ENCODE assay signal across 16 cellular contexts in the genomic region with DNA sequence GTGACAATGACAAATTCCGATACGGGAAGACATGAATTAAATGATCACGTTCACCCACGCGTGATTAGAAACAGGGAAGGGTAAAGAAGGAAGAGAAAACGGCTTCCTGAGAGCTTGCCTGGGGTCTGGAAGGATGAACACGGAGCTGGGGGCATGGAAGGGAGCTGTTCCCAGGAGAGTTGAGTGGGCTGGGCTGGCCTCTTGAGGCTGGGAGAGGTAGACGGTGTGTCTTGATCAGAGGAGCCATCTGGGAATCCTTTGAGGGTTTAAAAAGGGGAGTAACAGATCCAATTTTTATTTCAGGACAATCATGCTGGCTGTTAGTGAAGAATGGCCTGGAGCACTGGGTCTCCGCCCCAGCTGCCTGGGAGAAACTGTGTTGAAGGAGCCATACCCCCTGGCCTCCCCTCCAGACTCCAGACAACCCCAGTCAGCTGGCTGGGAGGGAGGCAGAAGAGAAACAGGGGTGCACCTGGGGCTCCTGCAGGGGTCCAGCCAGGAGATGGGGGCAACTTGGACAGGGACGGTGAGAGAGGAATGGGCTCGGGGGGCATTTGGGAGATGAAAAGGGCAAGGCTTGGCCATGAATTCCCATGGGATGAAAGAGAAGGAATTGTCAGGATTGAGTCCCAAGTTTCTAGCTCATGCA.
A peak's percentile ranks its signal among the peaks of the same experiment; 100 is the strongest.
DNase-seq lines count a peak whose midpoint lies in the region; ATAC-seq lines count a peak whose summit lies in the region.
"Had no signal": no experiment of that assay in that cellular context is flagged by ENCODE, and none has a peak within 500 bp of the region (broad histone marks: within the 10 kb centered on the region; RNA-seq: fewer than 3 reads in every experiment).

No MANE protein-coding gene starts in this region.

- H3K4me1 Mint-ChIP-seq in stimulated activated naive CD8-positive, alpha-beta T cell treated with anti-CD3 and anti-CD28 coated beads, Interleukin-15, amount 100 ng/mL, for 72 hours = peaks cover 15% of the 10 kb centered on the region

- H3K36me3 ChIP-seq in SK-N-MC (ENCODE audit: insufficient read depth, low read length) (no peaks in the 10 kb centered on the region), muscle layer of duodenum (ENCODE audit: control insufficient read depth in 1 of 2, insufficient read depth in 2 of 2, low read length in 2 of 2) (no peaks in the 10 kb centered on the region)

- no peaks in the 10 kb centered on the region for H3K27me3 ChIP-seq in muscle layer of duodenum (ENCODE audit: low read depth, low read length)

- peak overlapping the region; percentile 21 to 64 for H3K27ac Mint-ChIP-seq in stimulated activated naive CD8-positive, alpha-beta T cell treated with anti-CD3 and anti-CD28 coated beads, Interleukin-15, amount 100 ng/mL, for 72 hours
- H3K27ac Mint-ChIP-seq: activated CD8-positive, alpha-beta T cell treated with anti-CD3 and anti-CD28 coated beads, Interleukin-2, amount 10 ng/mL, durations not matched to agents 7 days and 5 days; activated T-helper 2 cell treated with anti-CD3 and anti-CD28 coated beads, Interferon-gamma antibody, Interleukin-2, Interleukin-4, amounts not matched to agents 10 μg/mL and 5 μg/mL and 100 μg/mL, durations not matched to agents 14 hours and 24 hours and 36 hours; stimulated activated effector memory CD8-positive, alpha-beta T cell treated with anti-CD3 and anti-CD28 coated beads, Interleukin-12 subunit alpha, Interleukin-12 subunit beta, amount 100 ng/mL, for 72 hours had no signal

- no peaks in the 10 kb centered on the region for H3K9me3 Mint-ChIP-seq in stimulated activated naive CD8-positive, alpha-beta T cell treated with anti-CD3 and anti-CD28 coated beads, Interleukin-15, amount 100 ng/mL, for 72 hours
- H3K9me3 Mint-ChIP-seq: activated T-helper 2 cell treated with anti-CD3 and anti-CD28 coated beads, Interferon-gamma antibody, Interleukin-2, Interleukin-4, amounts not matched to agents 10 μg/mL and 5 μg/mL and 100 μg/mL, durations not matched to agents 14 hours and 24 hours and 36 hours; IgD-negative memory B cell; stimulated activated effector memory CD8-positive, alpha-beta T cell treated with anti-CD3 and anti-CD28 coated beads, Interleukin-12 subunit alpha, Interleukin-12 subunit beta, amount 100 ng/mL, for 72 hours had no signal

- H3K4me3 ChIP-seq in SK-N-MC (no peak overlapping the region), muscle layer of duodenum (ENCODE audit: low read depth in 1 of 2, low read length in 2 of 2) (no peak overlapping the region)
- H3K4me3 ChIP-seq: smooth muscle cell had no signal

- no peak for ATAC-seq in stimulated activated naive CD8-positive, alpha-beta T cell treated with anti-CD3 and anti-CD28 coated beads, Interleukin-15, amount 100 ng/mL, for 72 hours
- ATAC-seq in stimulated activated naive CD8-positive, alpha-beta T cell treated with anti-CD3 and anti-CD28 coated beads, Interleukin-15, Interleukin-2, amounts not matched to agents 100 U/mL and 50 U/mL, for 24 hours = no peak
- no peak for ATAC-seq in HG03457 (IDR thresholded peaks at IDR 0.05; ENCODE audit: unreplicated experiment)
- ATAC-seq in GM18502 (IDR thresholded peaks at IDR 0.05; ENCODE audit: poor library complexity, unreplicated experiment) = no peak
- ATAC-seq: activated CD8-positive, alpha-beta T cell treated with anti-CD3 and anti-CD28 coated beads, Interleukin-2, amount 10 ng/mL, durations not matched to agents 7 days and 5 days; stimulated activated effector memory CD8-positive, alpha-beta T cell treated with anti-CD3 and anti-CD28 coated beads, Interleukin-12 subunit alpha, Interleukin-12 subunit beta, amount 100 ng/mL, for 72 hours had no signal

- peaks cover 9% of the 10 kb centered on the region for H3K27me3 Mint-ChIP-seq in stimulated activated naive CD8-positive, alpha-beta T cell treated with anti-CD3 and anti-CD28 coated beads, Interleukin-15, amount 100 ng/mL, for 72 hours
- H3K27me3 Mint-ChIP-seq: IgD-negative memory B cell had no signal

- H3K4me3 Mint-ChIP-seq in stimulated activated naive CD8-positive, alpha-beta T cell treated with anti-CD3 and anti-CD28 coated beads, Interleukin-15, amount 100 ng/mL, for 72 hours = peak overlapping the region; percentile 10
- H3K4me3 Mint-ChIP-seq: activated CD8-positive, alpha-beta T cell treated with anti-CD3 and anti-CD28 coated beads, Interleukin-2, amount 10 ng/mL, durations not matched to agents 7 days and 5 days; stimulated activated effector memory CD8-positive, alpha-beta T cell treated with anti-CD3 and anti-CD28 coated beads, Interleukin-12 subunit alpha, Interleukin-12 subunit beta, amount 100 ng/mL, for 72 hours had no signal

- no peaks in the 10 kb centered on the region for H3K9me3 ChIP-seq in SK-N-MC (ENCODE audit: low read depth, low read length)
- H3K9me3 ChIP-seq in muscle layer of duodenum (ENCODE audit: control insufficient read depth in 1 of 2, low read length in 2 of 2) = no peaks in the 10 kb centered on the region

- DNase-seq in stimulated activated naive CD8-positive, alpha-beta T cell treated with anti-CD3 and anti-CD28 coated beads, Interleukin-15, amount 100 ng/mL, for 72 hours = no peak
- DNase-seq in stimulated activated naive CD8-positive, alpha-beta T cell treated with anti-CD3 and anti-CD28 coated beads, Interleukin-15, Interleukin-2, amounts not matched to agents 100 U/mL and 50 U/mL, for 24 hours = no peak
- DNase-seq in SK-N-MC (ENCODE audit: low read depth, low spot score) = no peak
- no peak for DNase-seq in HCEC 1CT
- DNase-seq in Ammon's horn (ENCODE audit: low spot score) = no peak
- DNase-seq: activated CD8-positive, alpha-beta T cell treated with anti-CD3 and anti-CD28 coated beads, Interleukin-2, amount 10 ng/mL, durations not matched to agents 7 days and 5 days; amygdala; erythroblast; mesenchymal stem cell had no signal

- peak overlapping the region; percentile 95 for H3K27ac ChIP-seq in SK-N-MC
- peak overlapping the region; percentile 72 for H3K27ac ChIP-seq in muscle layer of duodenum (ENCODE audit: low read length)

- H3K4me1 ChIP-seq in muscle layer of duodenum (ENCODE audit: control insufficient read depth in 1 of 2, insufficient read depth in 2 of 2, low read length in 2 of 2) = peaks cover 0 to 5% of the 10 kb centered on the region in 2 donors

- H3K9ac ChIP-seq in SK-N-MC (ENCODE audit: insufficient read length) = no peak overlapping the region
